9 cellular contexts compared by ENCODE assay signal in genomic region chr12:13252616-13253015, GRCh38.
"Had no signal": no experiment of that assay in that cellular context is flagged by ENCODE, and none has a peak within 500 bp of the region (broad histone marks: within the 10 kb centered on the region; RNA-seq: fewer than 3 reads in every experiment).

No MANE protein-coding gene starts in this region.

- FAIRE-seq: HTR-8/SVneo, K562 had no signal

- H3K9ac ChIP-seq: GM23248 had no signal

- DNase-seq: GM23248, GOT3, H9, HCEC 1CT, IMR-90, KG1 had no signal

- H2AFZ ChIP-seq: GM23248 had no signal

- ATAC-seq: K562 had no signal

- H3K27ac ChIP-seq: GM23248, HL-60 had no signal

- H3K4me3 ChIP-seq: GM23248, K562 had no signal
